ENCODE assay signal across 8 cellular contexts in the genomic region with DNA sequence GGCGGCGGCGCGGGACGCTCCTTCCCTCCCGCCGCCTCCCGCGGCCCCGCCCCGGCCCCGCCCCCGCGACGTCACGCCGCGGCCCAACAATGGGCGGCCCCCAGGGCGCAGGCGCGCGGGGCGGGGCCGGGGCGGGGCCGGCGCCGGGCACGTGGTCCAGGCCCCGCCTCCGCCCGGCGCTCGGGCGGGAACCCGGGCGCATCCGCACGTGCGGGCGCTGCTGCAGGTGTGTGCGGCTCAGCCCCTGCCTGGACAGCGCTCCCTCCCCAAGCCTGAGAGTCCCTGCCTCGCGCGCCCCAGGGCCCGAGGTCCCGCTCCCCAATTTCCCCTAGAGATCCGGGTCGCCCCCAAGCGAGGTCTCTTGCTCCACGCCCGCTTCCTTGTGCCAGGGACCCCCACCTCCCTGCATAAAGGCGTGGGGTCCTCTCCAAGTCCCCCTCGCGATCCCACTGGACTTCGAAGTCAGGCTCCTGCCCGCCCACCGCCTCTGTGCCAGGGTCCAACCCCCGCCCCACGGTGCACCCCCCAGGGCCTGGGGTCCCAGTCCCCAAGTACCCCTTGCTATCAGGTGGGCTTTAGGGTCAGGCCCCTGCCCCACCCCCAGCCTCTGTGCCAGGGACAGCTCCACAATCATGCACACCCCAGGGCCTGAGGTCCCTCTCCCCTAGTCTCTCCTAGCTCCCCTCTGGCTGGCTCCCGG. TPM values are rescaled to one million over a fixed set of nuclear protein-coding genes. Genes with fewer than 3 reads are reported as not detected.
DNase-seq lines count a peak whose midpoint lies in the region; ATAC-seq, FAIRE-seq and TF ChIP-seq lines count a peak whose summit lies in the region.

A gene (minus strand): TSS at position 6 of the 700 bp plus-strand sequence. CDS start 267 bp downstream, outside the sequence.

- intact Hi-C loops in kidney (cut with DNase I): no loop called here

- H3K36me3 ChIP-seq in kidney (ENCODE audit: control insufficient read depth in 1 of 2, insufficient read depth in 2 of 2, low read length in 2 of 2): no peaks in the 10 kb centered on the region

- no peak within 1 kb of the TSS for H3K9ac ChIP-seq in kidney (ENCODE audit: low read length in 2 of 2)

- peak within 1 kb of the TSS in 1 of 2 donors; percentile 41 for H3K4me3 ChIP-seq in kidney (ENCODE audit: low read length in 2 of 2)

- no peak for FAIRE-seq in kidney (lab: Jason Lieb, UNC)

- H3K4me1 ChIP-seq in kidney (ENCODE audit: control insufficient read depth in 1 of 2, insufficient read depth in 1 of 2, low read depth in 1 of 2, low read length in 2 of 2): peaks cover 0 to 9% of the 10 kb centered on the region in 2 donors

- H3K9me3 ChIP-seq in kidney (ENCODE audit: control insufficient read depth in 1 of 2, low read length in 2 of 2): no peaks in the 10 kb centered on the region

- H3K27ac ChIP-seq in C4-2B (peak within 1 kb of the TSS; percentile 83), kidney (ENCODE audit: low read depth in 2 of 2, low read length in 2 of 2) (no peak within 1 kb of the TSS)

- DNase-seq in NCI-H1417 (lab: John Stamatoyannopoulos, UW): peak; percentile 79 to 92 (median 87)
- peak; percentile 74 for DNase-seq in activated CD4-positive, alpha-beta T cell treated with anti-CD3 and anti-CD28 coated beads for 1 hour
- DNase-seq in central memory CD4-positive, alpha-beta T cell: peak; percentile 76
- peak; percentile 91 for DNase-seq in kidney
- peak; percentile 70 to 82 for DNase-seq in stimulated activated CD4-positive, alpha-beta T cell treated with anti-CD3 and anti-CD28 coated beads, Interleukin-15, amount 100 ng/mL, for 1 hour (ENCODE audit: low read depth in 1 of 2, low spot score in 1 of 2)

- ATAC-seq in GM21737 (IDR thresholded peaks at IDR 0.05; ENCODE audit: unreplicated experiment) (peak; percentile 70), GM21576 (IDR thresholded peaks at IDR 0.05; ENCODE audit: unreplicated experiment) (no peak)

- TF ChIP-seq CTCF in C4-2B (conservative IDR thresholded peaks at IDR 0.05) (no peak), kidney (IDR thresholded peaks at IDR 0.05; ENCODE audit: borderline replicate concordance, extremely low read depth, insufficient read depth) (no peak)

RNA-seq across cellular contexts. Expression of the gene that starts here (rescaled TPM):
- total RNA-seq in kidney: 19.3 TPM
- polyA plus RNA-seq in kidney (ENCODE audit: insufficient read depth, low read depth, low replicate concordance): 5.4 TPM
